Comparison of ENCODE assay signal across 8 cellular contexts in the genomic region with DNA sequence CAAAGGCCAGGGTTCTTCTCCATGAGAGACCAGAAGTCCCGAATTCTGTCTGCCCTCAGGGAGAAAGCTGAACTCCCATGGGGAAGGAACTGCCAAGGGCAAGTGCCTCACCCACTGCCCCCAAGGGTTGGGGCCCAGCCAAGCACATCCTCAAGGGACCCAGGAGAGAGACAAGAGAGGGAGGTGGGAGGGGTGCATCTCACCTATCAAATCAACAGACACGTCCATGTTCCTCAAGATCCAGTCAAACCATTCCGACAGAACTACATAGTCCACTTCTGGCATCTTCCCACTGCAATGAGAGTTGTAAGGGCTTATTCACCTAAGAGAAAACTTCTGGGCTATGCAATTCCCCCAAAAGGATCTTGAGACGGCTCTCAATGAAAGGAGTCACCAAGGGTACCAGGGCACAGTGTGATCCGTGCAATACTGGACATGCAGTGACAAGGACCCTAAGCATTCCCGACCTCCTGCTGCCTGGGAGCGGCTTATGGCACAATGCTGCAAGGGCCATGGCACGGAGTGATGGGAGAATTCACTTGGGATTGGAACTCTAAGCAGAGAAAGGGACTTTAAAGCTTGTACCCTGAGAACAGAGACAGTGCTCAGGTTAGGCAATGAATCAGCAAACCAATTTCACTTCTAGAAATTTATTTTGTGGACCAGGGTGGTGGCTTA. TPM values are rescaled to one million over a fixed set of nuclear protein-coding genes. Genes with fewer than 3 reads are reported as not detected.
DNase-seq lines count a peak whose midpoint lies in the region; ATAC-seq, FAIRE-seq and TF ChIP-seq lines count a peak whose summit lies in the region.
"Had no signal": no experiment of that assay in that cellular context is flagged by ENCODE, and none has a peak within 500 bp of the region (broad histone marks: within the 10 kb centered on the region; RNA-seq: fewer than 3 reads in every experiment).

No MANE protein-coding gene starts in this region.

- H4K20me1 ChIP-seq in KMS-11 (ENCODE audit: insufficient read depth) (no peaks in the 10 kb centered on the region), HepG2 (ENCODE audit: insufficient read depth, low read length) (no peaks in the 10 kb centered on the region)

- H3K4me2 ChIP-seq in KMS-11, result peak overlapping the region; percentile 97
- H3K4me2 ChIP-seq in HepG2 (ENCODE audit: low read depth, low read length), result peak overlapping the region; percentile 97

- H3K27me3 Mint-ChIP-seq in activated naive CD8-positive, alpha-beta T cell, result no peaks in the 10 kb centered on the region

- peak overlapping the region; percentile 84 for H3K9ac ChIP-seq in KMS-11
- peak overlapping the region; percentile 92 for H3K9ac ChIP-seq in HepG2 (ENCODE audit: insufficient read depth, low read depth, low read length)
- peak overlapping the region; percentile 69 to 97 (median 83) for H3K9ac ChIP-seq in subcutaneous abdominal adipose tissue (ENCODE audit: low read length in 5 of 5)

- TF ChIP-seq EP300 in HepG2 (IDR thresholded peaks at IDR 0.05; ENCODE audit: low read depth in 2 of 2, low read length in 2 of 2), result no peak
- no peak for TF ChIP-seq EP300 in HepG2 (CRISPR knock-in tag; IDR thresholded peaks at IDR 0.05; ENCODE audit: borderline replicate concordance)

- no peak for DNase-seq in HepG2 (ENCODE audit: low spot score)
- DNase-seq in NCI-H1105 treated with DMSO at 0.1 percent for 48 hours (lab: John Stamatoyannopoulos, UW), result no peak
- no peak for DNase-seq in activated T-cell treated with anti-CD3 and anti-CD28 coated beads for 4 hours
- DNase-seq in BE2C, result no peak
- DNase-seq: NCI-H524 treated with DMSO at 0.1 percent for 48 hours had no signal

- H3K36me3 Mint-ChIP-seq in activated naive CD8-positive, alpha-beta T cell, result no peaks in the 10 kb centered on the region

- CTCF ChIA-PET in HepG2 (lab: Yijun Ruan, JAX; ENCODE audit: low intra/inter-chr PET ratio, low total read pairs), result no interaction called here

- POLR2A ChIA-PET in HepG2 (lab: Yijun Ruan, JAX), result interaction anchor here (0.8 to 1.7 kb wide), 10 partner anchors 9 to 111 kb away, joined by 3 to 21 read pairs (median 4); partner anchors contain the start of genes CKLF, CMTM3 and TK2

- H3K27ac ChIP-seq in KMS-11 (peak overlapping the region; percentile 98), HepG2 (ENCODE audit: extremely low read length, insufficient read depth, low read length) (peak overlapping the region; percentile 99), subcutaneous abdominal adipose tissue (ENCODE audit: low read depth, low read length) (peak overlapping the region; percentile 100)

- intact Hi-C loops in HepG2 (cut with micrococcal nuclease; ENCODE audit: unreplicated experiment), result loop anchor here (1.0 to 2.0 kb wide), 3 partner anchors 34 to 87 kb away; partner anchors contain the start of gene CMTM3

- in situ Hi-C loops in HepG2 (cut with HindIII; ENCODE audit: extremely low pct_ligation_motif_present, low pct_unique_long_range_greater_than_20kb), result no loop called here

- no peaks in the 10 kb centered on the region for H3K9me3 Mint-ChIP-seq in activated naive CD8-positive, alpha-beta T cell (ENCODE audit: low read depth)

- H3K4me3 ChIP-seq in KMS-11 (IDR thresholded peaks at IDR 0.05; ENCODE audit: insufficient read depth, low read depth, low read length), result no peak overlapping the region
- peak overlapping the region; percentile 35 to 67 (median 43) for H3K4me3 ChIP-seq in HepG2 (replicated peaks in 1 of 3; ENCODE audit: insufficient read depth in 1 of 3, low read depth in 2 of 3, low read length in 3 of 3)
- H3K4me3 ChIP-seq in subcutaneous abdominal adipose tissue (ENCODE audit: low read depth in 1 of 5, low read length in 5 of 5), result peak overlapping the region in 4 of 5 donors; percentile 34 to 63 (median 58)
- H3K4me3 ChIP-seq in BE2C (ENCODE audit: low read depth, low read length), result no peak overlapping the region

- no peak for ATAC-seq in HepG2

- no peak for TF ChIP-seq POLR2A in HepG2 (IDR thresholded peaks at IDR 0.05; ENCODE audit: insufficient read depth in 1 of 2, low read depth in 2 of 2, low read length in 2 of 2)

- H3K4me1 ChIP-seq in KMS-11 (ENCODE audit: low read depth, poor library complexity, severe bottlenecking), result peaks cover 70% of the 10 kb centered on the region
- H3K4me1 ChIP-seq in HepG2 (ENCODE audit: insufficient read depth, low read length), result peaks cover 54% of the 10 kb centered on the region
- H3K4me1 ChIP-seq in subcutaneous abdominal adipose tissue (ENCODE audit: control insufficient read depth in 5 of 5, insufficient read depth in 5 of 5, low read length in 5 of 5), result peaks cover 30 to 83% (median 81%) of the 10 kb centered on the region in 5 donors
- H3K4me1 ChIP-seq in BE2C, result peaks cover 14% of the 10 kb centered on the region

- no peaks in the 10 kb centered on the region for H3K79me2 ChIP-seq in KMS-11 (ENCODE audit: insufficient read depth, low read depth)
- no peaks in the 10 kb centered on the region for H3K79me2 ChIP-seq in HepG2 (ENCODE audit: insufficient read depth, low read length)

- H3K27me3 ChIP-seq in KMS-11 (ENCODE audit: insufficient read depth, low read depth), result no peaks in the 10 kb centered on the region
- no peaks in the 10 kb centered on the region for H3K27me3 ChIP-seq in HepG2 (ENCODE audit: control insufficient read depth in 1 of 2, insufficient read depth in 2 of 2, low read length in 2 of 2)
- H3K27me3 ChIP-seq in subcutaneous abdominal adipose tissue (ENCODE audit: control insufficient read depth in 5 of 5, insufficient read depth in 4 of 5, low read length in 5 of 5), result no peaks in the 10 kb centered on the region
- no peaks in the 10 kb centered on the region for H3K27me3 ChIP-seq in BE2C

- H3K27ac Mint-ChIP-seq in activated naive CD8-positive, alpha-beta T cell, result peak overlapping the region; percentile 95

- peak; percentile 4 for FAIRE-seq in HepG2 (lab: Jason Lieb, UNC)

- TF ChIP-seq CTCF in KMS-11 (conservative IDR thresholded peaks at IDR 0.05; ENCODE audit: low read depth, low read length) (no peak), HepG2 (CRISPR knock-in tag; IDR thresholded peaks at IDR 0.05) (0 out of 2 replicates have a peak, but pooled peaks have one; percentile 13), BE2C (IDR thresholded peaks at IDR 0.05; ENCODE audit: low read depth, low read length) (no peak)

- peaks cover 70% of the 10 kb centered on the region for H3K4me1 Mint-ChIP-seq in activated naive CD8-positive, alpha-beta T cell (ENCODE audit: low read depth)

- H3K36me3 ChIP-seq in KMS-11 (ENCODE audit: insufficient read depth) (no peaks in the 10 kb centered on the region), HepG2 (replicated peaks in 1 of 2; ENCODE audit: control insufficient read depth in 1 of 2, insufficient read depth in 2 of 2, low read length in 2 of 2) (0 out of 5 replicates have a peak, but pooled peaks cover 0 to 4% of the 10 kb centered on the region in 2 experiments), subcutaneous abdominal adipose tissue (ENCODE audit: control insufficient read depth in 5 of 5, insufficient read depth in 5 of 5, low read length in 5 of 5) (peaks cover 0 to 29% (median 12%) of the 10 kb centered on the region in 5 donors), BE2C (no peaks in the 10 kb centered on the region)

- no TSS peak for BruUV-seq in HepG2 (replicated peaks; lab: Mats Ljungman, UMichigan)

- H3K9me3 ChIP-seq in HepG2 (ENCODE audit: low read length), result no peaks in the 10 kb centered on the region
- H3K9me3 ChIP-seq in subcutaneous abdominal adipose tissue (ENCODE audit: control insufficient read depth in 5 of 5, low read length in 5 of 5), result no peaks in the 10 kb centered on the region
- no peaks in the 10 kb centered on the region for H3K9me3 ChIP-seq in BE2C

- H3K4me3 Mint-ChIP-seq in activated naive CD8-positive, alpha-beta T cell, result peak overlapping the region; percentile 78

- WGBS in HepG2 (ENCODE audit: low lambda C conversion rate), result 78% methylated on average over 8 of the region's 8 CpGs

- peak overlapping the region; percentile 35 for H2AFZ ChIP-seq in KMS-11 (ENCODE audit: low read depth)
- no peak overlapping the region for H2AFZ ChIP-seq in HepG2 (ENCODE audit: low read length)

- TF ChIP-seq RAD21 in HepG2 (CRISPR knock-in tag; IDR thresholded peaks at IDR 0.05), result no peak; the same call in 1 of the 2 replicates

RNA-seq across cellular contexts. Expression of gene TK2, which starts 32.2 kb away (rescaled TPM):
- 18.7 and 19.0 TPM in 2 replicates for total RNA-seq in HepG2 (2016; rRNA removed; fragmentation: Illumina TruSeq; extraction: Trizol)
- total RNA-seq in HepG2 (2016; cell fraction: cytosol; rRNA removed; fragmentation: Illumina TruSeq; extraction: Trizol; ENCODE audit: low read depth), result 6.7 and 7.1 TPM in 2 replicates
- 18.5 and 19.5 TPM in 2 replicates for total RNA-seq in HepG2 (2016; cell fraction: insoluble cytoplasmic fraction; rRNA removed; fragmentation: Illumina TruSeq; extraction: Trizol)
- total RNA-seq in HepG2 (2016; cell fraction: membrane; rRNA removed; fragmentation: Illumina TruSeq; extraction: Trizol), result 12.7 and 13.2 TPM in 2 replicates
- total RNA-seq in HepG2 (2016; cell fraction: nucleus; rRNA removed; fragmentation: Illumina TruSeq; extraction: Trizol), result 24.4 and 27.5 TPM in 2 replicates
- 21.0 and 30.8 TPM in 2 replicates for polyA plus RNA-seq in HepG2 (2011; rRNA removed)
- polyA plus RNA-seq in HepG2 (2011; cell fraction: cytosol; rRNA removed), result 10.3 and 11.7 TPM in 2 replicates
- 74.0 and 103 TPM in 2 replicates for polyA plus RNA-seq in HepG2 (2011; cell fraction: nucleus; rRNA removed)
- 12.9 and 15.4 TPM in 2 replicates for polyA plus RNA-seq in HepG2 (2012)
- polyA plus RNA-seq in HepG2 (2016; cell fraction: cytosol; fragmentation: Illumina TruSeq; extraction: Trizol; ENCODE audit: low read depth), result 3.7 and 4.7 TPM in 2 replicates
- 15.5 and 18.0 TPM in 2 replicates for polyA plus RNA-seq in HepG2 (2016; cell fraction: insoluble cytoplasmic fraction; fragmentation: Illumina TruSeq; extraction: Trizol; ENCODE audit: low read depth)
- polyA plus RNA-seq in HepG2 (2016; cell fraction: membrane; fragmentation: Illumina TruSeq; extraction: Trizol; ENCODE audit: low read depth), result 7.7 and 9.3 TPM in 2 replicates
- polyA plus RNA-seq in HepG2 (2016; cell fraction: nucleus; fragmentation: Illumina TruSeq; extraction: Trizol; ENCODE audit: insufficient read depth, low read depth), result 34.2 and 36.3 TPM in 2 replicates
- 27.6 and 35.2 TPM in 2 replicates for polyA minus RNA-seq in HepG2 (2011; rRNA and poly(A)+ RNA removed; ENCODE audit: low replicate concordance)
- polyA minus RNA-seq in HepG2 (2011; cell fraction: cytosol; rRNA and poly(A)+ RNA removed), result 6.0 and 6.2 TPM in 2 replicates
- polyA minus RNA-seq in HepG2 (2011; cell fraction: nucleus; rRNA and poly(A)+ RNA removed), result 23.8 and 26.7 TPM in 2 replicates
- 13.7 TPM for polyA plus RNA-seq in BE2C (2012; ENCODE audit: insufficient read depth, insufficient read length, low read depth)

RNA-seq across cellular contexts. Expression of gene CKLF, which starts 34.7 kb away (rescaled TPM):
- total RNA-seq in HepG2 (2016; rRNA removed; fragmentation: Illumina TruSeq; extraction: Trizol), result 83.0 and 120 TPM in 2 replicates
- 262 and 384 TPM in 2 replicates for total RNA-seq in HepG2 (2016; cell fraction: cytosol; rRNA removed; fragmentation: Illumina TruSeq; extraction: Trizol; ENCODE audit: low read depth)
- total RNA-seq in HepG2 (2016; cell fraction: insoluble cytoplasmic fraction; rRNA removed; fragmentation: Illumina TruSeq; extraction: Trizol), result 80.2 and 129 TPM in 2 replicates
- 165 and 224 TPM in 2 replicates for total RNA-seq in HepG2 (2016; cell fraction: membrane; rRNA removed; fragmentation: Illumina TruSeq; extraction: Trizol)
- 56.6 and 61.7 TPM in 2 replicates for total RNA-seq in HepG2 (2016; cell fraction: nucleus; rRNA removed; fragmentation: Illumina TruSeq; extraction: Trizol)
- polyA plus RNA-seq in HepG2 (2011; rRNA removed), result 152 and 167 TPM in 2 replicates
- polyA plus RNA-seq in HepG2 (2011; cell fraction: cytosol; rRNA removed), result 201 and 220 TPM in 2 replicates
- 45.6 and 74.1 TPM in 2 replicates for polyA plus RNA-seq in HepG2 (2011; cell fraction: nucleus; rRNA removed)
- 78.5 and 108 TPM in 2 replicates for polyA plus RNA-seq in HepG2 (2012)
- polyA plus RNA-seq in HepG2 (2016; cell fraction: cytosol; fragmentation: Illumina TruSeq; extraction: Trizol; ENCODE audit: low read depth), result 345 and 456 TPM in 2 replicates
- polyA plus RNA-seq in HepG2 (2016; cell fraction: insoluble cytoplasmic fraction; fragmentation: Illumina TruSeq; extraction: Trizol; ENCODE audit: low read depth), result 86.2 and 89.6 TPM in 2 replicates
- polyA plus RNA-seq in HepG2 (2016; cell fraction: membrane; fragmentation: Illumina TruSeq; extraction: Trizol; ENCODE audit: low read depth), result 169 and 229 TPM in 2 replicates
- polyA plus RNA-seq in HepG2 (2016; cell fraction: nucleus; fragmentation: Illumina TruSeq; extraction: Trizol; ENCODE audit: insufficient read depth, low read depth), result 90.2 and 116 TPM in 2 replicates
- 41.9 and 49.9 TPM in 2 replicates for polyA minus RNA-seq in HepG2 (2011; rRNA and poly(A)+ RNA removed; ENCODE audit: low replicate concordance)
- 32.4 and 34.8 TPM in 2 replicates for polyA minus RNA-seq in HepG2 (2011; cell fraction: cytosol; rRNA and poly(A)+ RNA removed)
- polyA minus RNA-seq in HepG2 (2011; cell fraction: nucleus; rRNA and poly(A)+ RNA removed), result 23.4 and 35.9 TPM in 2 replicates
- polyA plus RNA-seq in BE2C (2012; ENCODE audit: insufficient read depth, insufficient read length, low read depth), result 24.1 TPM

RNA-seq across cellular contexts. Expression of gene CMTM1, which starts 48.5 kb away (rescaled TPM):
- total RNA-seq in HepG2 (2016; rRNA removed; fragmentation: Illumina TruSeq; extraction: Trizol), result 1.7 and 1.9 TPM in 2 replicates
- total RNA-seq in HepG2 (2016; cell fraction: cytosol; rRNA removed; fragmentation: Illumina TruSeq; extraction: Trizol; ENCODE audit: low read depth), result 0.30 TPM in 1 of 2 replicates, not detected in the other
- total RNA-seq in HepG2 (2016; cell fraction: insoluble cytoplasmic fraction; rRNA removed; fragmentation: Illumina TruSeq; extraction: Trizol), result 2.0 TPM in 2 replicates
- 0.77 and 0.93 TPM in 2 replicates for total RNA-seq in HepG2 (2016; cell fraction: membrane; rRNA removed; fragmentation: Illumina TruSeq; extraction: Trizol)
- 1.3 and 1.6 TPM in 2 replicates for total RNA-seq in HepG2 (2016; cell fraction: nucleus; rRNA removed; fragmentation: Illumina TruSeq; extraction: Trizol)
- polyA plus RNA-seq in HepG2 (2011; rRNA removed), result 2.9 and 3.0 TPM in 2 replicates
- polyA plus RNA-seq in HepG2 (2011; cell fraction: cytosol; rRNA removed), result 2.0 and 3.6 TPM in 2 replicates
- 3.5 and 4.0 TPM in 2 replicates for polyA plus RNA-seq in HepG2 (2011; cell fraction: nucleus; rRNA removed)
- 2.3 and 2.4 TPM in 2 replicates for polyA plus RNA-seq in HepG2 (2012)
- polyA plus RNA-seq in HepG2 (2016; cell fraction: cytosol; fragmentation: Illumina TruSeq; extraction: Trizol; ENCODE audit: low read depth), result 0.19 TPM in 1 of 2 replicates, not detected in the other
- polyA plus RNA-seq in HepG2 (2016; cell fraction: insoluble cytoplasmic fraction; fragmentation: Illumina TruSeq; extraction: Trizol; ENCODE audit: low read depth), result 1.5 and 2.0 TPM in 2 replicates
- polyA plus RNA-seq in HepG2 (2016; cell fraction: membrane; fragmentation: Illumina TruSeq; extraction: Trizol; ENCODE audit: low read depth), result 0.64 and 0.72 TPM in 2 replicates
- polyA plus RNA-seq in HepG2 (2016; cell fraction: nucleus; fragmentation: Illumina TruSeq; extraction: Trizol; ENCODE audit: insufficient read depth, low read depth), result 2.1 TPM in 2 replicates
- 2.2 and 5.1 TPM in 2 replicates for polyA minus RNA-seq in HepG2 (2011; rRNA and poly(A)+ RNA removed; ENCODE audit: low replicate concordance)
- polyA minus RNA-seq in HepG2 (2011; cell fraction: cytosol; rRNA and poly(A)+ RNA removed), result 2.7 and 3.4 TPM in 2 replicates
- polyA minus RNA-seq in HepG2 (2011; cell fraction: nucleus; rRNA and poly(A)+ RNA removed), result 3.2 and 6.3 TPM in 2 replicates
- 9.5 TPM for polyA plus RNA-seq in BE2C (2012; ENCODE audit: insufficient read depth, insufficient read length, low read depth)

Comparison
In these comparisons a context has a peak if more than half of its experiments do, and no peak if none do; other contexts are left out.
1. H3K4me3 ChIP-seq: peak in HepG2 (3 of 3) and subcutaneous abdominal adipose tissue (4 of 5); none in KMS-11 (single experiment) and BE2C (single experiment).
2. Peak in every context shown above with its lines, with median percentiles within 50 percentile points of each other: H3K27ac ChIP-seq and H3K9ac ChIP-seq.